ENCODE assay signal across 1 cellular context in the genomic region with DNA sequence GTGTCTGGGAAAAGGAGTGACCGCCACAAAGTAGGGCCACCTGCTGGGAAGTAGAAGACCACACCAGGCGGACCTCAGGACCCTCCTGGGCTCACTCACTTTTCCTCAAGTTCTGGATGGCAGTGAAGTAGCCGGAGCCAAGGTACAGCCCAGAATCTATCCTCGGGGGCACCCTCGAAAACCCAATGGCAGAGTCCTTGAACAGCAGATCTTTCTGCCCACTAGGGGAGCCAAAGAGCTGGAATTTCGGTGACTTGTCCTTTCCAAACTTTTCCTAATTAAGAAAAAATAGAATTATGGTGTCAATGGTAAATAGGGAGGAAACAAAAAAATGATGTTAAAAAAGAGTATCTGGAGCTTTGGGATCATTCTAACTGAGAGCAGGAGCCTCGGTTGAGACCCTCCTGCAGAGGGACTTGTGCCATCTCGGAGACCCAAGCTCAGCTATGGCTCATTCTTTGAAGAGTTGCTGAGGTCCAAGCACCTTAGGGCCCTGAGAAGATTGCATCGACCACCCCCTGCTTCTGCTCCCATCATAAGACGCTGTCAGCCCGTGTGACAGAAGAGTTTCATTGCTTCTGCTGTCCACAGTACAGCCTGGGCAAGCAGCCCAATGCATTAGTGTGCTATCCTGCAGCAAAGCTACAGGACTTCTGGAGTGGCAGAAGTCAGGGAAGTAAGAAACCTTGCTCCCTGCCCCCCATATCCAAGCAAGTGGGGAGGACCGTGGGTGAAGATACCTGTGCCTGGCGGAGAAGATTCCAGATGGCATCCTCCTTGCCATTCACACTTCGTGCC.
TF ChIP-seq lines count a peak whose summit lies in the region.

No MANE protein-coding gene starts in this region.

TF ChIP-seq in K562, 482 proteins besides CTCF, POLR2A, EP300 and RAD21:
- TF ChIP-seq MITF (IDR thresholded peaks at IDR 0.05) (no peak), ZNF24 (IDR thresholded peaks at IDR 0.05) (no peak), SMC3 (conservative IDR thresholded peaks at IDR 0.05; ENCODE audit: insufficient read depth, low read depth, low read length) (peak; percentile 31; the same call in 1 of the 2 replicates), CREM (IDR thresholded peaks at IDR 0.05; ENCODE audit: low read depth) (no peak), TEAD4 (IDR thresholded peaks at IDR 0.05; ENCODE audit: low read length) (0 out of 2 replicates have a peak, but pooled peaks have one; percentile 31), TEAD4 (CRISPR knock-in tag; IDR thresholded peaks at IDR 0.05; ENCODE audit: borderline replicate concordance) (no peak), YY1 (IDR thresholded peaks at IDR 0.05; ENCODE audit: borderline replicate concordance in 1 of 3, control insufficient read depth in 1 of 3, extremely low read depth in 1 of 3, insufficient read depth in 3 of 3, insufficient read length in 1 of 3, insufficient replicate concordance in 2 of 3, low read depth in 1 of 3, low read length in 2 of 3) (peak in 1 of 3 experiments; percentile 8), ZNF3 (CRISPR knock-in tag; IDR thresholded peaks at IDR 0.05) (no peak), SAFB2 (IDR thresholded peaks at IDR 0.05; ENCODE audit: borderline replicate concordance, low read depth, low read length, severe bottlenecking) (no peak), ZNF280B (CRISPR knock-in tag; IDR thresholded peaks at IDR 0.05) (no peak), ZFP1 (CRISPR knock-in tag; IDR thresholded peaks at IDR 0.05) (no peak)
